Comparison of ENCODE assay signal across 2 cellular contexts in the genomic region with DNA sequence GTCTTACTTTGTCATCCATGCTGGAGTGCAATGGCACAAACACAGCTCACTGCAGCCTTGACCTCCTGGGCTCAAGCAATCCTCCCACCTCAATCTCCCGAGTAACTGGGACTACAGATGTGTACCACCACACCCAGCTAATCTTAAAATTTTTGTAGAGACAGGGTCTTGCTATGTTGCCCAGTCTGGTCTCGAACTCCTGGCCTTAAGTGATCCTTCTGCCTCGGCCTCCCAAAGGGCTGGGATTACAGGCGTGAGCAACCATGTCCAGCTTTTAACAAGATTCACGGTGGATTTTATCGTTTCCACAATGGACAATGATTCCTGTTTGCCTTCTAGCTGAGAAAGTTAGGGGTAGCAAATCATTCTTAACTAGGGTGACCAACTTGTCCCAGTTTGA.
TF ChIP-seq lines count a peak whose summit lies in the region.

No MANE protein-coding gene starts in this region.

TF ChIP-seq in WTC11, 78 proteins besides CTCF, POLR2A, EP300 and RAD21:
- TF ChIP-seq GABPB1 (CRISPR knock-in tag; IDR thresholded peaks at IDR 0.05), result no peak
- TF ChIP-seq, protein P1, sequence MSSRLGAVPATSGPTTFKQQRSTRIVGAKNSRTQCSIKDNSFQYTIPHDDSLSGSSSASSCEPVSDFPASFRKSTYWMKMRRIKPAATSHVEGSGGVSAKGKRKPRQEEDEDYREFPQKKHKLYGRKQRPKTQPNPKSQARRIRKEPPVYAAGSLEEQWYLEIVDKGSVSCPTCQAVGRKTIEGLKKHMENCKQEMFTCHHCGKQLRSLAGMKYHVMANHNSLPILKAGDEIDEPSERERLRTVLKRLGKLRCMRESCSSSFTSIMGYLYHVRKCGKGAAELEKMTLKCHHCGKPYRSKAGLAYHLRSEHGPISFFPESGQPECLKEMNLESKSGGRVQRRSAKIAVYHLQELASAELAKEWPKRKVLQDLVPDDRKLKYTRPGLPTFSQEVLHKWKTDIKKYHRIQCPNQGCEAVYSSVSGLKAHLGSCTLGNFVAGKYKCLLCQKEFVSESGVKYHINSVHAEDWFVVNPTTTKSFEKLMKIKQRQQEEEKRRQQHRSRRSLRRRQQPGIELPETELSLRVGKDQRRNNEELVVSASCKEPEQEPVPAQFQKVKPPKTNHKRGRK (CRISPR knock-in tag; IDR thresholded peaks at IDR 0.05; ENCODE audit: borderline replicate concordance), result no peak
- peak; percentile 80 for TF ChIP-seq GTF2I (CRISPR knock-in tag; conservative IDR thresholded peaks at IDR 0.05)
- TF ChIP-seq HMGA2 (CRISPR knock-in tag; IDR thresholded peaks at IDR 0.05), result no peak
- peak; percentile 96 for TF ChIP-seq ZNF121 (CRISPR knock-in tag; IDR thresholded peaks at IDR 0.05)
- no peak for TF ChIP-seq ZNF317 (CRISPR knock-in tag; IDR thresholded peaks at IDR 0.05; ENCODE audit: borderline replicate concordance, low read depth)

TF ChIP-seq in H1, 55 proteins besides CTCF, POLR2A, EP300 and RAD21:
- TF ChIP-seq, protein P2, sequence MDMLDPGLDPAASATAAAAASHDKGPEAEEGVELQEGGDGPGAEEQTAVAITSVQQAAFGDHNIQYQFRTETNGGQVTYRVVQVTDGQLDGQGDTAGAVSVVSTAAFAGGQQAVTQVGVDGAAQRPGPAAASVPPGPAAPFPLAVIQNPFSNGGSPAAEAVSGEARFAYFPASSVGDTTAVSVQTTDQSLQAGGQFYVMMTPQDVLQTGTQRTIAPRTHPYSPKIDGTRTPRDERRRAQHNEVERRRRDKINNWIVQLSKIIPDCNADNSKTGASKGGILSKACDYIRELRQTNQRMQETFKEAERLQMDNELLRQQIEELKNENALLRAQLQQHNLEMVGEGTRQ (IDR thresholded peaks at IDR 0.05; ENCODE audit: low read length), result no peak
- TF ChIP-seq HDAC2 (IDR thresholded peaks at IDR 0.05; ENCODE audit: borderline replicate concordance in 1 of 2, low read depth in 2 of 2, low read length in 2 of 2), result peak in 1 of 2 experiments; percentile 24; a peak in 1 of 4 replicates
TF ChIP-seq in H1: peak in this region for 1.
